Comparison of ENCODE assay signal across 25 cellular contexts in genomic region chr4:29276150-29276549, GRCh38.
"Had no signal": no experiment of that assay in that cellular context is flagged by ENCODE, and none has a peak within 500 bp of the region (broad histone marks: within the 10 kb centered on the region; RNA-seq: fewer than 3 reads in every experiment).

No MANE protein-coding gene starts in this region.

- H3K27ac Mint-ChIP-seq: activated naive CD4-positive, alpha-beta T cell treated with anti-CD3 and anti-CD28 coated beads, Interleukin-2, amount 10 ng/mL, durations not matched to agents 7 days and 5 days; activated naive CD8-positive, alpha-beta T cell treated with anti-CD3 and anti-CD28 coated beads, Interleukin-2, amount 50 U/mL, for 24 hours; naive B cell; neural progenitor cell had no signal

- DNase-seq: activated CD4-positive, alpha-beta T cell treated with anti-CD3 and anti-CD28 coated beads for 1 hour; activated CD8-positive, alpha-beta memory T cell treated with anti-CD3 and anti-CD28 coated beads for 24 hours; activated CD8-positive, alpha-beta memory T cell treated with anti-CD3 and anti-CD28 coated beads, Interleukin-2, amount 50 U/mL, for 48 hours; activated effector memory CD4-positive, alpha-beta T cell treated with Interleukin-2 at 50 U/mL for 16 hours; activated naive CD4-positive, alpha-beta T cell treated with anti-CD3 and anti-CD28 coated beads, Interleukin-2, amount 10 ng/mL, durations not matched to agents 7 days and 5 days; activated naive CD8-positive, alpha-beta T cell treated with anti-CD3 and anti-CD28 coated beads, Interleukin-2, amount 50 U/mL, for 24 hours; activated T-cell treated with anti-CD3 and anti-CD28 coated beads, Interleukin-2, amount 50 U/mL, for 48 hours; anterior cingulate cortex; brain microvascular endothelial cell; heart left ventricle; left ventricle myocardium superior; mesenchymal stem cell; mucosa of descending colon; naive B cell; stimulated activated CD4-positive, alpha-beta T cell treated with anti-CD3 and anti-CD28 coated beads, Interleukin-2, amount 100 ng/mL, for 24 hours; stimulated activated naive CD8-positive, alpha-beta T cell treated with anti-CD3 and anti-CD28 coated beads, Interleukin-15, Interleukin-2, amounts not matched to agents 100 U/mL and 50 U/mL, for 24 hours; substantia nigra; tibial artery had no signal

- H3K9me3 ChIP-seq: esophagus muscularis mucosa, gastroesophageal sphincter, prostate gland, right atrium auricular region, tibial artery had no signal

- H3K4me1 Mint-ChIP-seq: activated naive CD4-positive, alpha-beta T cell treated with anti-CD3 and anti-CD28 coated beads, Interleukin-2, amount 10 ng/mL, durations not matched to agents 7 days and 5 days; activated naive CD8-positive, alpha-beta T cell treated with anti-CD3 and anti-CD28 coated beads, Interleukin-2, amount 50 U/mL, for 24 hours; central memory CD8-positive, alpha-beta T cell; naive B cell; neural progenitor cell had no signal

- H3K27me3 ChIP-seq: brain microvascular endothelial cell, esophagus muscularis mucosa, gastroesophageal sphincter, heart left ventricle, neural progenitor cell, right atrium auricular region, tibial artery had no signal

- H3K36me3 ChIP-seq: brain microvascular endothelial cell, esophagus muscularis mucosa, gastroesophageal sphincter, heart left ventricle, neural progenitor cell, prostate gland, right atrium auricular region, tibial artery had no signal

- H3K4me3 Mint-ChIP-seq: activated naive CD4-positive, alpha-beta T cell treated with anti-CD3 and anti-CD28 coated beads, Interleukin-2, amount 10 ng/mL, durations not matched to agents 7 days and 5 days; activated naive CD8-positive, alpha-beta T cell treated with anti-CD3 and anti-CD28 coated beads, Interleukin-2, amount 50 U/mL, for 24 hours; central memory CD8-positive, alpha-beta T cell; naive B cell; neural progenitor cell had no signal

- H3K4me3 ChIP-seq: coronary artery, esophagus muscularis mucosa, gastroesophageal sphincter, heart left ventricle, mucosa of descending colon, neural progenitor cell, prostate gland, right atrium auricular region, tibial artery had no signal

- H3K27ac ChIP-seq: brain microvascular endothelial cell, coronary artery, esophagus muscularis mucosa, gastroesophageal sphincter, heart left ventricle, neural progenitor cell, prostate gland, right atrium auricular region, tibial artery had no signal

- H3K4me1 ChIP-seq: esophagus muscularis mucosa, gastroesophageal sphincter, heart left ventricle, neural progenitor cell, prostate gland, right atrium auricular region, tibial artery had no signal

- ATAC-seq: activated naive CD8-positive, alpha-beta T cell treated with anti-CD3 and anti-CD28 coated beads, Interleukin-2, amount 50 U/mL, for 24 hours; gastroesophageal sphincter; heart left ventricle; left ventricle myocardium superior; mucosa of descending colon; stimulated activated naive CD8-positive, alpha-beta T cell treated with anti-CD3 and anti-CD28 coated beads, Interleukin-15, Interleukin-2, amounts not matched to agents 100 U/mL and 50 U/mL, for 24 hours had no signal

- H3K27me3 Mint-ChIP-seq: activated naive CD4-positive, alpha-beta T cell treated with anti-CD3 and anti-CD28 coated beads, Interleukin-2, amount 10 ng/mL, durations not matched to agents 7 days and 5 days; activated naive CD8-positive, alpha-beta T cell treated with anti-CD3 and anti-CD28 coated beads, Interleukin-2, amount 50 U/mL, for 24 hours; central memory CD8-positive, alpha-beta T cell; naive B cell had no signal

- H3K9me3 Mint-ChIP-seq: neural progenitor cell had no signal

- H3K36me3 Mint-ChIP-seq: activated naive CD4-positive, alpha-beta T cell treated with anti-CD3 and anti-CD28 coated beads, Interleukin-2, amount 10 ng/mL, durations not matched to agents 7 days and 5 days; naive B cell; neural progenitor cell had no signal
